Comparison of ENCODE assay signal across 27 cellular contexts in the genomic region with DNA sequence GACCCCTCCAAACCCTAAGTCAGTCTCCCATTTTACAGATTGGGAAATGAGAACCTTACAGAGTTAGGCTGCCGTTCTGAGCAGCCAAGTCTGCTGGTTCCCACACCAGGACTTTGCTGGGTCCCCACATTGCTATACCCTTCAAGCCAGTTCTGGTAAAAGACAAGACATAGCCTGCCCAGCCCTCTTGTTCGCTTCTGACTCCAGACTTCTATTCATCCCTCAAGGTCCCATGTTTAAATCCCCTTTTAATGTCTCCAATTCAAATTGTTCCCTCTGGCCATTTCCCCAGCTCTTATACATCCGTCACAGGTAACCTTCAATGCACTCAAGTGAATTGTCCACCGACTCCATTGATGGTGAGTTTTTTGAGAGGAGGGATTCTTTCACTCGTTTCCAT. TPM values are rescaled to one million over a fixed set of nuclear protein-coding genes. Genes with fewer than 3 reads are reported as not detected.
DNase-seq lines count a peak whose midpoint lies in the region; ATAC-seq and TF ChIP-seq lines count a peak whose summit lies in the region.
"Had no signal": no experiment of that assay in that cellular context is flagged by ENCODE, and none has a peak within 500 bp of the region (broad histone marks: within the 10 kb centered on the region; RNA-seq: fewer than 3 reads in every experiment).

No MANE protein-coding gene starts in this region.

- dilution Hi-C loops in mammary epithelial cell (cut with HindIII; ENCODE audit: low sequenced_read_pairs) = loop anchor here (5.0 kb wide), 1 partner anchor 44 kb away; no protein-coding TSS in a partner anchor

- no peaks in the 10 kb centered on the region for H3F3A ChIP-seq in SK-N-SH (replicated peaks; ENCODE audit: insufficient read depth)

- H3K4me2 ChIP-seq in SK-N-SH = no peak overlapping the region
- H3K4me2 ChIP-seq in osteoblast (ENCODE audit: insufficient read depth, low read length) = no peak overlapping the region
- H3K4me2 ChIP-seq in mammary epithelial cell (ENCODE audit: insufficient read depth, low read depth, low read length) = no peak overlapping the region
- H3K4me2 ChIP-seq: A549, BLaER1 had no signal

- H4K20me1 ChIP-seq in SK-N-SH (ENCODE audit: insufficient read depth) (no peaks in the 10 kb centered on the region), osteoblast (ENCODE audit: insufficient read depth, low read length) (no peaks in the 10 kb centered on the region), mammary epithelial cell (ENCODE audit: insufficient read depth, low read length) (no peaks in the 10 kb centered on the region)
- H4K20me1 ChIP-seq: BLaER1 had no signal

- no peaks in the 10 kb centered on the region for H3K9me2 ChIP-seq in SK-N-SH

- TF ChIP-seq CTCF in SK-N-SH (IDR thresholded peaks at IDR 0.05) = no peak
- TF ChIP-seq CTCF in mesothelial cell of epicardium (IDR thresholded peaks at IDR 0.05; ENCODE audit: unreplicated experiment) = no peak
- no peak for TF ChIP-seq CTCF in osteoblast (IDR thresholded peaks at IDR 0.05; ENCODE audit: extremely low read depth, low read depth, low read length)
- no peak for TF ChIP-seq CTCF in A673 (conservative IDR thresholded peaks at IDR 0.05; ENCODE audit: low read depth, low read length)
- no peak for TF ChIP-seq CTCF in mammary epithelial cell (conservative IDR thresholded peaks at IDR 0.05 in 1 of 2, IDR thresholded peaks at IDR 0.05 in 1 of 2; ENCODE audit: extremely low read depth in 1 of 2, insufficient read depth in 1 of 2, low read depth in 1 of 2, low read length in 2 of 2)

- H3K27ac Mint-ChIP-seq in mesothelial cell of epicardium = peak overlapping the region; percentile 83
- H3K27ac Mint-ChIP-seq: CD14-positive monocyte; CD4-positive, alpha-beta memory T cell; CD4-positive, CD25-positive, alpha-beta regulatory T cell; CD8-positive, alpha-beta memory T cell had no signal

- no TSS peak for BruUV-seq in A673 (replicated peaks; lab: Mats Ljungman, UMichigan)
- BruUV-seq in mammary epithelial cell (replicated peaks; lab: Mats Ljungman, UMichigan) = no TSS peak

- peaks cover 62% of the 10 kb centered on the region for H3K4me1 Mint-ChIP-seq in mesothelial cell of epicardium
- H3K4me1 Mint-ChIP-seq: CD14-positive monocyte; CD4-positive, CD25-positive, alpha-beta regulatory T cell; CD8-positive, alpha-beta memory T cell had no signal

- no peak overlapping the region for H3K27ac ChIP-seq in SK-N-SH (ENCODE audit: low read depth in 2 of 2, low read length in 1 of 2)
- no peak overlapping the region for H3K27ac ChIP-seq in osteoblast (ENCODE audit: low read depth, low read length)
- H3K27ac ChIP-seq in A673 (ENCODE audit: low read depth, low read length, poor library complexity, severe bottlenecking) = no peak overlapping the region
- H3K27ac ChIP-seq in mammary epithelial cell (ENCODE audit: insufficient read depth, low read depth, low read length) = no peak overlapping the region
- H3K27ac ChIP-seq: 22Rv1, A549, BLaER1 had no signal

- H3K4me3 Mint-ChIP-seq in mesothelial cell of epicardium = no peak overlapping the region
- H3K4me3 Mint-ChIP-seq: CD14-positive monocyte; CD4-positive, alpha-beta memory T cell; CD4-positive, CD25-positive, alpha-beta regulatory T cell; CD8-positive, alpha-beta memory T cell had no signal

- TF ChIP-seq EP300 in SK-N-SH (IDR thresholded peaks at IDR 0.05; ENCODE audit: borderline replicate concordance in 1 of 2, low read depth in 1 of 2, low read length in 1 of 2) = no peak

- intact Hi-C loops in A673 (cut with micrococcal nuclease; ENCODE audit: unreplicated experiment) (no loop called here), mammary epithelial cell (cut with micrococcal nuclease) (loop anchor here (5.0 kb wide), 1 partner anchor 49 kb away; no protein-coding TSS in a partner anchor)

- H3K36me3 Mint-ChIP-seq in mesothelial cell of epicardium = peaks cover 29% of the 10 kb centered on the region
- H3K36me3 Mint-ChIP-seq: CD14-positive monocyte; CD4-positive, alpha-beta memory T cell; CD4-positive, CD25-positive, alpha-beta regulatory T cell had no signal

- H3K36me3 ChIP-seq in SK-N-SH (replicated peaks in 1 of 2; ENCODE audit: control insufficient read depth in 1 of 2, insufficient read depth in 2 of 2, low read length in 1 of 2) (no peaks in the 10 kb centered on the region), osteoblast (ENCODE audit: insufficient read depth, low read length) (no peaks in the 10 kb centered on the region), A673 (ENCODE audit: insufficient read depth, low read length, poor library complexity, severe bottlenecking) (no peaks in the 10 kb centered on the region), mammary epithelial cell (ENCODE audit: insufficient read depth, low read length) (no peaks in the 10 kb centered on the region)
- H3K36me3 ChIP-seq: BE2C, BLaER1 had no signal

- no peak for ATAC-seq in SK-N-SH treated with all-trans-retinoic acid at 6 μM for 48 hours
- ATAC-seq: A549, GM12878 had no signal

- H3K27me3 ChIP-seq in SK-N-SH (ENCODE audit: insufficient read depth) (peaks cover under 1% of the 10 kb centered on the region; the same call in 1 of the 2 replicates), osteoblast (ENCODE audit: insufficient read depth, low read length) (peaks cover 13% of the 10 kb centered on the region), A673 (replicated peaks; ENCODE audit: insufficient read depth, low read depth, low read length, poor library complexity) (no peaks in the 10 kb centered on the region), mammary epithelial cell (ENCODE audit: insufficient read depth, low read length) (no peaks in the 10 kb centered on the region)
- H3K27me3 ChIP-seq: BE2C, BLaER1 had no signal

- POLR2A ChIA-PET in SK-N-SH (lab: Yijun Ruan, JAX) (no interaction called here), A673 (lab: Charles Lee; ENCODE audit: low non-redundant PET) (no interaction called here)

- H3K4me3 ChIP-seq in SK-N-SH (ENCODE audit: low read depth in 2 of 2, low read length in 1 of 2) (no peak overlapping the region), osteoblast (ENCODE audit: insufficient read depth, low read length) (no peak overlapping the region), A673 (ENCODE audit: low read depth, low read length, poor library complexity, severe bottlenecking) (no peak overlapping the region), mammary epithelial cell (replicated peaks in 1 of 3; ENCODE audit: insufficient read depth in 1 of 3, low read depth in 2 of 3, low read length in 3 of 3) (no peak overlapping the region)
- H3K4me3 ChIP-seq: A549, BLaER1, GM12878 had no signal

- no peak overlapping the region for H3K9ac ChIP-seq in SK-N-SH
- H3K9ac ChIP-seq in mammary epithelial cell (ENCODE audit: insufficient read depth, low read length) = no peak overlapping the region
- H3K9ac ChIP-seq: BLaER1 had no signal

- CTCF ChIA-PET in SK-N-SH (lab: Yijun Ruan, JAX) (interaction anchor here (0.6 to 11.4 kb wide), 5 partner anchors 8 to 202 kb away, joined by 3 to 76 read pairs (median 5); no protein-coding TSS in a partner anchor), A673 (lab: Charles Lee) (no interaction called here), mammary epithelial cell (lab: Charles Lee; ENCODE audit: low non-redundant PET) (no interaction called here)

- WGBS in SK-N-SH (ENCODE audit: low lambda C conversion rate) = 81% methylated on average over 5 of the region's 5 CpGs
- 69% methylated on average over 4 of the region's 5 CpGs for WGBS in mammary epithelial cell (ENCODE audit: low coverage, missing lambda C conversion rate)

- no peaks in the 10 kb centered on the region for H3K27me3 Mint-ChIP-seq in mesothelial cell of epicardium (ENCODE audit: low read depth)

- H2AFZ ChIP-seq in SK-N-SH (ENCODE audit: low read depth) = no peak overlapping the region
- no peak overlapping the region for H2AFZ ChIP-seq in osteoblast (ENCODE audit: low read length)
- no peak overlapping the region for H2AFZ ChIP-seq in mammary epithelial cell (ENCODE audit: low read depth, low read length)

- in situ Hi-C loops in mammary epithelial cell (cut with MboI; ENCODE audit: low sequenced_read_pairs in 2 of 2) = no loop called here

- H3K79me2 ChIP-seq in SK-N-SH (ENCODE audit: insufficient read depth) (no peaks in the 10 kb centered on the region), osteoblast (ENCODE audit: insufficient read depth, low read length) (no peaks in the 10 kb centered on the region), mammary epithelial cell (ENCODE audit: insufficient read depth, low read length) (no peaks in the 10 kb centered on the region)

- no peak for DNase-seq in SK-N-SH
- DNase-seq in mesothelial cell of epicardium (ENCODE audit: low spot score in 2 of 2, unreplicated experiment in 2 of 2) = no peak
- DNase-seq in osteoblast (ENCODE audit: insufficient read length, low spot score, missing footprints) = peak; percentile 18
- DNase-seq in activated effector memory CD4-positive, alpha-beta T cell treated with anti-CD3 and anti-CD28 coated beads, Interleukin-2, amount 50 U/mL, for 16 hours = no peak
- no peak for DNase-seq in A673 (ENCODE audit: low spot score)
- DNase-seq in mammary epithelial cell = no peak
- DNase-seq: ACHN; BE2C; C1 segment of cervical spinal cord; CD4-positive, alpha-beta memory T cell; CD4-positive, CD25-positive, alpha-beta regulatory T cell; CD8-positive, alpha-beta memory T cell; COR-L47; DMS 273 treated with DMSO at 0.1 percent for 48 hours; DMS153; DMS53; DMS79; DND-41; EL; GDM1 had no signal

- H3K9me3 ChIP-seq in SK-N-SH (no peaks in the 10 kb centered on the region), osteoblast (ENCODE audit: low read depth, low read length) (no peaks in the 10 kb centered on the region), A673 (ENCODE audit: low read depth, low read length, poor library complexity, severe bottlenecking) (no peaks in the 10 kb centered on the region), mammary epithelial cell (replicated peaks; ENCODE audit: insufficient read depth, low read length) (no peaks in the 10 kb centered on the region)
- H3K9me3 ChIP-seq: A549, BE2C, BLaER1 had no signal

- no peak for TF ChIP-seq RAD21 in SK-N-SH (IDR thresholded peaks at IDR 0.05; ENCODE audit: low read length)

- H3K4me1 ChIP-seq in SK-N-SH (ENCODE audit: control insufficient read depth in 1 of 2, insufficient read depth in 2 of 2, low read depth in 1 of 2, low read length in 1 of 2) (peaks cover 0 to 5% of the 10 kb centered on the region in 2 experiments; a peak in 1 of 4 replicates), osteoblast (ENCODE audit: insufficient read depth, low read length) (no peaks in the 10 kb centered on the region), A673 (ENCODE audit: insufficient read depth, low read length, poor library complexity, severe bottlenecking) (no peaks in the 10 kb centered on the region), mammary epithelial cell (ENCODE audit: insufficient read depth, low read length) (no peaks in the 10 kb centered on the region)
- H3K4me1 ChIP-seq: A549, BE2C had no signal

- H3K9me3 Mint-ChIP-seq in mesothelial cell of epicardium = no peaks in the 10 kb centered on the region

RNA-seq across cellular contexts. Expression of gene WNT3, which starts 30.2 kb away (rescaled TPM):
- polyA plus RNA-seq in SK-N-SH (2012; rRNA removed) (5.3 and 7.6 TPM in 2 replicates), mammary epithelial cell (1.5 TPM)
- 3.7 and 4.9 TPM in 2 replicates for polyA plus RNA-seq in SK-N-SH (2012; cell fraction: cytosol; rRNA removed)
- 13.4 and 18.7 TPM in 2 replicates for polyA plus RNA-seq in SK-N-SH (2012; cell fraction: nucleus; rRNA removed)
- total RNA-seq in mesothelial cell of epicardium (64.2 to 66.4 TPM (median 65.7 TPM) in 3 replicates), osteoblast (0.88 and 1.1 TPM in 2 replicates), A673 (2021) (1.3 and 2.2 TPM in 2 replicates), mammary epithelial cell (1 to 10 TPM; 2.1 to 2.2 TPM)
- polyA minus RNA-seq in mammary epithelial cell = 0.57 TPM
- total RNA-seq: CD4-positive, alpha-beta memory T cell; CD4-positive, CD25-positive, alpha-beta regulatory T cell; CD8-positive, alpha-beta memory T cell; G401; GM12878 had no signal
- polyA plus RNA-seq: CD14-positive monocyte; CD4-positive, alpha-beta memory T cell; CD4-positive, CD25-positive, alpha-beta regulatory T cell; CD8-positive, alpha-beta memory T cell had no signal

Comparison
In these comparisons a context has a peak if more than half of its experiments do, and no peak if none do; other contexts are left out.
1. RNA of gene WNT3, which starts 30.2 kb away (total RNA-seq): 64.2 to 66.4 TPM in mesothelial cell of epicardium; 2.1 to 2.2 TPM in mammary epithelial cell, 1.3 to 2.2 TPM in A673 and 0.88 to 1.1 TPM in osteoblast; every median in the first group is over 10 times any median in the second.